ENCODE assay signal across 23 cellular contexts in the genomic region with DNA sequence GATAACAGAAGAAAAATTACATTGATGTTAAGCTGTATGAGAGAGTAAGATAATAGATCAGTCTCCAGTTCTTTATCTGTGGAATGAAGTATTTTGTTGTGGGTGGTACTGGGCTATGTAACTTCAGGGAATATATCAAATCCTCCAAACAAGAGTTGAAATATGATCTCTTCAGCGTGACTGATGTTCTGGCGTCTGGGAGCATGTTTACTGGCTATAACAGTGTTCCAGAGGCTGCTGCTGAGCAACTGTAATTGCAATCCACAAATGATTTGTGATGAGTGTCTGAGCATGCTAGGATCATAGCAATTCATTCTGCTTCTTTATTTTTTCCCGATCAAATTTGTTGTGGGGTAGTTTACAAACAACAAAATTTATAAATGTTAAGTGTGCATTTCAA. TPM values are rescaled to one million over a fixed set of nuclear protein-coding genes. Genes with fewer than 3 reads are reported as not detected.
A peak's percentile ranks its signal among the peaks of the same experiment; 100 is the strongest.
DNase-seq lines count a peak whose midpoint lies in the region; ATAC-seq and TF ChIP-seq lines count a peak whose summit lies in the region.
"Had no signal": no experiment of that assay in that cellular context is flagged by ENCODE, and none has a peak within 500 bp of the region (broad histone marks: within the 10 kb centered on the region; RNA-seq: fewer than 3 reads in every experiment).

No MANE protein-coding gene starts in this region.

- no peaks in the 10 kb centered on the region for H3K4me1 Mint-ChIP-seq in CD14-positive monocyte
- H3K4me1 Mint-ChIP-seq: stimulated activated naive CD8-positive, alpha-beta T cell treated with anti-CD3 and anti-CD28 coated beads, Interleukin-15, amount 100 ng/mL, for 72 hours; T-helper 17 cell had no signal

- no peak for ATAC-seq in HG03342 (IDR thresholded peaks at IDR 0.05; ENCODE audit: unreplicated experiment)
- ATAC-seq: K562; left ventricle myocardium superior; mucosa of descending colon; stimulated activated naive CD8-positive, alpha-beta T cell treated with anti-CD3 and anti-CD28 coated beads, Interleukin-15, amount 100 ng/mL, for 72 hours; T-helper 17 cell had no signal

- no peak overlapping the region for H3K27ac Mint-ChIP-seq in CD14-positive monocyte
- H3K27ac Mint-ChIP-seq: CD4-positive, alpha-beta T cell; stimulated activated naive CD8-positive, alpha-beta T cell treated with anti-CD3 and anti-CD28 coated beads, Interleukin-15, amount 100 ng/mL, for 72 hours; T-helper 17 cell; type B pancreatic cell had no signal

- peaks cover 0 to 3% (median 2%) of the 10 kb centered on the region in 3 donors for H3K27me3 Mint-ChIP-seq in CD14-positive monocyte (ENCODE audit: low read depth in 3 of 3)
- H3K27me3 Mint-ChIP-seq: CD4-positive, alpha-beta T cell; T-helper 17 cell had no signal

- H3K4me3 Mint-ChIP-seq in CD14-positive monocyte = no peak overlapping the region
- H3K4me3 Mint-ChIP-seq: CD4-positive, alpha-beta T cell; stimulated activated naive CD8-positive, alpha-beta T cell treated with anti-CD3 and anti-CD28 coated beads, Interleukin-15, amount 100 ng/mL, for 72 hours; T-helper 17 cell; type B pancreatic cell had no signal

- H3K9me3 Mint-ChIP-seq in CD14-positive monocyte = peaks cover 2 to 10% (median 6%) of the 10 kb centered on the region in 7 donors

- intact Hi-C loops in CD14-positive monocyte (cut with micrococcal nuclease) = no loop called here

- no peak for TF ChIP-seq CTCF in CD14-positive monocyte (IDR thresholded peaks at IDR 0.05)

- DNase-seq in DMS53 (lab: John Stamatoyannopoulos, UW) = peak; percentile 60
- peak; percentile 59 for DNase-seq in NCI-H1105 treated with DMSO at 0.1 percent for 48 hours (lab: John Stamatoyannopoulos, UW)
- peak; percentile 19 for DNase-seq in NCI-H69 (lab: John Stamatoyannopoulos, UW)
- DNase-seq in kidney glomerular epithelial cell (lab: John Stamatoyannopoulos, UW) = peak; percentile 4
- DNase-seq in CD14-positive monocyte (ENCODE audit: low spot score) = no peak
- no peak for DNase-seq in NCI-H1436 (lab: John Stamatoyannopoulos, UW)
- no peak for DNase-seq in Kasumi-1 (lab: John Stamatoyannopoulos, UW)
- DNase-seq: activated CD4-positive, alpha-beta T cell treated with anti-CD3 and anti-CD28 coated beads, Interleukin-2, amount 50 U/mL, for 4 hours; activated effector memory CD4-positive, alpha-beta T cell treated with anti-CD3 and anti-CD28 coated beads, Interleukin-2, amount 50 U/mL, for 16 hours; CD4-positive, alpha-beta T cell; colonic mucosa; H7; left ventricle myocardium superior; mucosa of descending colon; SIG-M5; spleen; stimulated activated CD4-positive, alpha-beta T cell treated with anti-CD3 and anti-CD28 coated beads, Interleukin-4, amount 100 ng/mL, for 4 hours; stimulated activated naive CD8-positive, alpha-beta T cell treated with anti-CD3 and anti-CD28 coated beads, Interleukin-15, amount 100 ng/mL, for 72 hours; T-helper 17 cell; WERI-Rb-1 had no signal

- H3K36me3 Mint-ChIP-seq in CD14-positive monocyte = no peaks in the 10 kb centered on the region
- H3K36me3 Mint-ChIP-seq: type B pancreatic cell had no signal

RNA-seq across cellular contexts. Expression of a gene that starts 18.6 kb away (rescaled TPM):
- not detected for polyA plus RNA-seq in CD14-positive monocyte
- polyA plus RNA-seq: K562, spleen had no signal

Comparison
In these comparisons a context has a peak if more than half of its experiments do, and no peak if none do; other contexts are left out.
1. DNase-seq: peak in DMS53 (single experiment), NCI-H1105 treated with DMSO at 0.1 percent for 48 hours (single experiment), NCI-H69 (single experiment) and kidney glomerular epithelial cell (single experiment); none in CD14-positive monocyte (single experiment), NCI-H1436 (single experiment) and Kasumi-1 (0 of 2).